8 cellular contexts compared by ENCODE assay signal in the genomic region with DNA sequence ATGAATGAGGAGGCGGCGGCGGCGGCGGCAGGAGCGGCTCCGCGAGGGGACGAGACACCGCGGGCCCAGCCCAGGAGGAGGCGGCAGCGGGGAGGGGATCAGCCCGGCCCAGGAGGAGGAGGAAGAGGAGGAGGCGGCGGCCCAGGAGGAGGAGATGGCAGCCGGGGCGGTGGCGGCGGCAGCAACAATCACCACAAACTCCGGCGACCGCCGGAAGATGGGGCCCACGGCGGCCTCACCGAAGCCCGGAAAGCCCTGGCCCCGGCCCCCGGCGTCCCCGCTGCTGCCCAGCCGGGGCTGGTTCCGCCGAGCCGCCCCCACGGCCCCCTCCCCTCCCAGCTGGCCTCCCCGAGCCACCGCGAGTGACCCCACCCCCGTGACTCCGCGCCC. TPM values are rescaled to one million over a fixed set of nuclear protein-coding genes. Genes with fewer than 3 reads are reported as not detected.
DNase-seq lines count a peak whose midpoint lies in the region; ATAC-seq, FAIRE-seq and TF ChIP-seq lines count a peak whose summit lies in the region.
"Not testable (repeated sequence)": the region's sequence is repeated elsewhere in the genome, so short reads cannot be mapped to it uniquely, and the experiment has no call there.

No MANE protein-coding gene starts in this region.

- peak; percentile 62 for ATAC-seq in HG03354 (IDR thresholded peaks at IDR 0.05; ENCODE audit: poor library complexity, severe bottlenecking, unreplicated experiment)
- ATAC-seq in memory B cell (ENCODE audit: low read depth) = peak; percentile 59

- H2BK15ac ChIP-seq in H1 (ENCODE audit: low read length) = not testable (repeated sequence)

- not testable (repeated sequence) for H2BK120ac ChIP-seq in H1 (replicated peaks; ENCODE audit: low read depth, low read length)

- TF ChIP-seq EP300 in H1 (IDR thresholded peaks at IDR 0.05; ENCODE audit: borderline replicate concordance in 1 of 2, low read depth in 2 of 2, low read length in 2 of 2) = not testable (repeated sequence)

- H3K4me3 ChIP-seq in H1 (ENCODE audit: extremely low read depth in 1 of 4, insufficient read depth in 2 of 4, low read depth in 3 of 4, low read length in 4 of 4) = peak overlapping the region; percentile 7 to 76 (median 35); a peak in 5 of 8 replicates

- peaks cover 0 to 13% (median 3%) of the 10 kb centered on the region in 4 experiments; a peak in 4 of 7 replicates for H3K4me1 ChIP-seq in H1 (replicated peaks in 1 of 4; ENCODE audit: control insufficient read depth in 3 of 4, insufficient read depth in 4 of 4, low read length in 3 of 4)

- H2BK12ac ChIP-seq in H1 (ENCODE audit: low read depth, low read length) = not testable (repeated sequence)

- CTCF ChIA-PET in H1 (lab: Charles Lee; ENCODE audit: partially characterized antibody) = not testable (repeated sequence)

- not testable (repeated sequence) for H3K9me3 Mint-ChIP-seq in memory B cell

- H3K4ac ChIP-seq in H1 (replicated peaks; ENCODE audit: insufficient read length, low read depth, low read length) = not testable (repeated sequence)

- H4K20me1 ChIP-seq in H1 (replicated peaks in 1 of 2; ENCODE audit: control insufficient read depth in 1 of 2, insufficient read depth in 2 of 2, low read length in 2 of 2) = peaks cover 8 to 15% of the 10 kb centered on the region in 2 experiments

- H3K79me1 ChIP-seq in H1 (ENCODE audit: low read depth, low read length) = not testable (repeated sequence)

- peak overlapping the region; percentile 68; the same call in 1 of the 2 replicates for H4K8ac ChIP-seq in H1 (ENCODE audit: extremely low read depth, insufficient read depth, low read length)

- H3K23ac ChIP-seq in H1 (ENCODE audit: insufficient read length) = not testable (repeated sequence)

- not testable (repeated sequence) for H3K27me3 ChIP-seq in H1 (replicated peaks in 1 of 4; ENCODE audit: control insufficient read depth in 3 of 4, extremely low read depth in 1 of 4, insufficient read depth in 3 of 4, low read length in 3 of 4)

- not testable (repeated sequence) for H2AFZ ChIP-seq in H1 (ENCODE audit: low read length)

- not testable (repeated sequence) for H3K36me3 ChIP-seq in H1 (ENCODE audit: control insufficient read depth in 2 of 4, insufficient read depth in 4 of 4, low read length in 3 of 4)

- not testable (repeated sequence) for H3K36me3 Mint-ChIP-seq in memory B cell

- WGBS in H1 (ENCODE audit: extremely low coverage in 1 of 2, insufficient coverage in 1 of 2, insufficient read length in 1 of 2, insufficient replicate concordance in 2 of 2, low coverage in 1 of 2, low lambda C conversion rate in 2 of 2, missing lambda C conversion rate in 1 of 2), 2 experiments = no CpG with 5 or more reads among the region's 43 CpGs

- FAIRE-seq in H1 (lab: Jason Lieb, UNC) = not testable (repeated sequence)

- H3K14ac ChIP-seq in H1 (ENCODE audit: insufficient read length) = not testable (repeated sequence)

- POLR2A ChIA-PET in H1 (lab: Charles Lee; ENCODE audit: partially characterized antibody) = interaction anchor here (1.0 to 3.7 kb wide), 5 partner anchors 11 to 53 kb away, joined by 4 to 17 read pairs (median 10); a partner anchor contains a TSS

- H3K4me2 ChIP-seq in H1 (ENCODE audit: insufficient read depth in 1 of 2, low read depth in 2 of 2, low read length in 2 of 2) = peak overlapping the region in 1 of 2 experiments; percentile 71; a peak in 1 of 4 replicates

- not testable (repeated sequence) for H3K9me3 ChIP-seq in H1 (ENCODE audit: insufficient read depth in 2 of 2, low read depth in 1 of 2, low read length in 1 of 2)

- TF ChIP-seq POLR2A in H1 (IDR thresholded peaks at IDR 0.05; ENCODE audit: control extremely low read depth in 1 of 2, low read depth in 2 of 2, low read length in 2 of 2) = not testable (repeated sequence)

- H2BK5ac ChIP-seq in H1 (ENCODE audit: low read depth, low read length) = not testable (repeated sequence)

- H4K5ac ChIP-seq in H1 (ENCODE audit: insufficient read length, low read depth, low read length) = not testable (repeated sequence)

- H3K27ac Mint-ChIP-seq in memory B cell = peak overlapping the region; percentile 90

- not testable (repeated sequence) for TF ChIP-seq RAD21 in H1 (IDR thresholded peaks at IDR 0.05 in 1 of 2, conservative IDR thresholded peaks at IDR 0.05 in 1 of 2; ENCODE audit: low read depth in 2 of 2, low read length in 2 of 2)

- not testable (repeated sequence) for H3K18ac ChIP-seq in H1 (ENCODE audit: extremely low read depth, low read length)

- H3K23me2 ChIP-seq in H1 (ENCODE audit: low read depth, low read length) = not testable (repeated sequence)

- TF ChIP-seq CTCF in GM20000 (IDR thresholded peaks at IDR 0.05; ENCODE audit: extremely low read depth, missing control alignments); H1 (IDR thresholded peaks at IDR 0.05; ENCODE audit: control extremely low read depth in 1 of 3, insufficient read depth in 1 of 3, low read depth in 1 of 3, low read length in 3 of 3): not testable (repeated sequence)

- peaks cover 29% of the 10 kb centered on the region for H3K4me1 Mint-ChIP-seq in memory B cell

- H3K56ac ChIP-seq in H1 (replicated peaks; ENCODE audit: insufficient read length, low read depth, low read length) = not testable (repeated sequence)

- H3K27ac ChIP-seq in H1 (ENCODE audit: low read depth, low read length) = not testable (repeated sequence)

- peaks cover 5 to 41% of the 10 kb centered on the region in 2 experiments for H3K79me2 ChIP-seq in H1 (ENCODE audit: control insufficient read depth in 1 of 2, insufficient read depth in 2 of 2, low read length in 2 of 2)

- not testable (repeated sequence) for H2BK20ac ChIP-seq in H1 (ENCODE audit: low read length)

- not testable (repeated sequence) for H2AK5ac ChIP-seq in H1 (ENCODE audit: low read depth, low read length)

- peak overlapping the region in 1 of 4 experiments; percentile 69; a peak in 1 of 7 replicates for H3K9ac ChIP-seq in H1 (replicated peaks in 1 of 4; ENCODE audit: extremely low read depth in 1 of 4, low read depth in 3 of 4, low read length in 3 of 4)

- H3K4me3 Mint-ChIP-seq in memory B cell = peak overlapping the region; percentile 72

- H3K27me3 Mint-ChIP-seq in memory B cell = not testable (repeated sequence)

- DNase-seq in CD1c-positive myeloid dendritic cell (ENCODE audit: extremely low spot score) (peak; percentile 61), GM20000 (ENCODE audit: low spot score) (peak; percentile 61), OCI-M1 (lab: John Stamatoyannopoulos, UW) (peak; percentile 74), H1 (ENCODE audit: low read depth in 1 of 2, low spot score in 2 of 2) (peak in 1 of 2 experiments; percentile 68), memory B cell (ENCODE audit: low spot score in 2 of 2) (peak in 1 of 2 donors; percentile 55)
- DNase-seq in activated CD8-positive, alpha-beta memory T cell treated with anti-CD3 and anti-CD28 coated beads, Interleukin-2, amount 50 U/mL, for 24 hours (ENCODE audit: extremely low read depth) = peak; percentile 24
- peak; percentile 44 to 48 for DNase-seq in stimulated activated CD4-positive, alpha-beta T cell treated with anti-CD3 and anti-CD28 coated beads, Interleukin-4, amount 100 ng/mL, for 48 hours (ENCODE audit: low read depth in 2 of 2)

- H4K91ac ChIP-seq in H1 (replicated peaks; ENCODE audit: insufficient read length, low read length) = not testable (repeated sequence)

RNA-seq across cellular contexts. Expression of a gene that starts 0.5 kb away (rescaled TPM):
- total RNA-seq in H1 (2021; fragmentation: NEBNext Ultra II Directional; extraction: Animal tissue kit (Norgen Biotek cat#: 25700)) = 52.8 and 54.7 TPM in 2 replicates
- polyA plus RNA-seq in H1 (2011; rRNA removed) = 17.6 and 26.9 TPM in 2 replicates
- 26.9 TPM for polyA plus RNA-seq in H1 (2011; cell fraction: cytosol; rRNA removed)
- polyA plus RNA-seq in H1 (2011; cell fraction: nucleus; rRNA removed) = 28.8 TPM
- 28.7 to 38.6 TPM (median 32.2 TPM) in 4 replicates for polyA plus RNA-seq in H1 (2012, experiment 1 of 2)
- polyA plus RNA-seq in H1 (2012, experiment 2 of 2) = 28.5 TPM
- polyA plus RNA-seq in H1 (2013, experiment 1 of 2) = 17.9 TPM
- polyA plus RNA-seq in H1 (2013, experiment 2 of 2) = 22.5 TPM
- polyA minus RNA-seq in H1 (2011; rRNA and poly(A)+ RNA removed) = 39.7 and 50.1 TPM in 2 replicates
- 33.2 TPM for polyA minus RNA-seq in H1 (2011; cell fraction: cytosol; rRNA and poly(A)+ RNA removed)
- 36.5 TPM for polyA minus RNA-seq in H1 (2011; cell fraction: nucleus; rRNA and poly(A)+ RNA removed)

RNA-seq across cellular contexts. Expression of a gene that starts 29.3 kb away (rescaled TPM):
- total RNA-seq in H1 (2021; fragmentation: NEBNext Ultra II Directional; extraction: Animal tissue kit (Norgen Biotek cat#: 25700)) = 150 and 157 TPM in 2 replicates
- polyA plus RNA-seq in H1 (2011; rRNA removed) = 97.0 and 139 TPM in 2 replicates
- polyA plus RNA-seq in H1 (2011; cell fraction: cytosol; rRNA removed) = 196 TPM
- 31.1 TPM for polyA plus RNA-seq in H1 (2011; cell fraction: nucleus; rRNA removed)
- polyA plus RNA-seq in H1 (2012, experiment 1 of 2) = 143 to 182 TPM (median 169 TPM) in 4 replicates
- 64.4 TPM for polyA plus RNA-seq in H1 (2012, experiment 2 of 2)
- polyA plus RNA-seq in H1 (2013, experiment 1 of 2) = 166 TPM
- polyA plus RNA-seq in H1 (2013, experiment 2 of 2) = 159 TPM
- 36.9 and 43.5 TPM in 2 replicates for polyA minus RNA-seq in H1 (2011; rRNA and poly(A)+ RNA removed)
- polyA minus RNA-seq in H1 (2011; cell fraction: cytosol; rRNA and poly(A)+ RNA removed) = 46.8 TPM
- 26.7 TPM for polyA minus RNA-seq in H1 (2011; cell fraction: nucleus; rRNA and poly(A)+ RNA removed)

RNA-seq across cellular contexts. Expression of a gene that starts 53.1 kb away (rescaled TPM):
- 31.9 and 36.0 TPM in 2 replicates for total RNA-seq in H1 (2021; fragmentation: NEBNext Ultra II Directional; extraction: Animal tissue kit (Norgen Biotek cat#: 25700))
- 3.1 and 4.4 TPM in 2 replicates for polyA plus RNA-seq in H1 (2011; rRNA removed)
- 6.5 TPM for polyA plus RNA-seq in H1 (2011; cell fraction: cytosol; rRNA removed)
- 7.7 TPM for polyA plus RNA-seq in H1 (2011; cell fraction: nucleus; rRNA removed)
- 7.9 to 17.9 TPM (median 11.9 TPM) in 4 replicates for polyA plus RNA-seq in H1 (2012, experiment 1 of 2)
- polyA plus RNA-seq in H1 (2012, experiment 2 of 2) = 0.84 TPM
- 24.8 TPM for polyA plus RNA-seq in H1 (2013, experiment 1 of 2)
- polyA plus RNA-seq in H1 (2013, experiment 2 of 2) = 25.8 TPM
- 17.1 and 22.7 TPM in 2 replicates for polyA minus RNA-seq in H1 (2011; rRNA and poly(A)+ RNA removed)
- 18.6 TPM for polyA minus RNA-seq in H1 (2011; cell fraction: cytosol; rRNA and poly(A)+ RNA removed)
- 29.4 TPM for polyA minus RNA-seq in H1 (2011; cell fraction: nucleus; rRNA and poly(A)+ RNA removed)
